In the genomic region with DNA sequence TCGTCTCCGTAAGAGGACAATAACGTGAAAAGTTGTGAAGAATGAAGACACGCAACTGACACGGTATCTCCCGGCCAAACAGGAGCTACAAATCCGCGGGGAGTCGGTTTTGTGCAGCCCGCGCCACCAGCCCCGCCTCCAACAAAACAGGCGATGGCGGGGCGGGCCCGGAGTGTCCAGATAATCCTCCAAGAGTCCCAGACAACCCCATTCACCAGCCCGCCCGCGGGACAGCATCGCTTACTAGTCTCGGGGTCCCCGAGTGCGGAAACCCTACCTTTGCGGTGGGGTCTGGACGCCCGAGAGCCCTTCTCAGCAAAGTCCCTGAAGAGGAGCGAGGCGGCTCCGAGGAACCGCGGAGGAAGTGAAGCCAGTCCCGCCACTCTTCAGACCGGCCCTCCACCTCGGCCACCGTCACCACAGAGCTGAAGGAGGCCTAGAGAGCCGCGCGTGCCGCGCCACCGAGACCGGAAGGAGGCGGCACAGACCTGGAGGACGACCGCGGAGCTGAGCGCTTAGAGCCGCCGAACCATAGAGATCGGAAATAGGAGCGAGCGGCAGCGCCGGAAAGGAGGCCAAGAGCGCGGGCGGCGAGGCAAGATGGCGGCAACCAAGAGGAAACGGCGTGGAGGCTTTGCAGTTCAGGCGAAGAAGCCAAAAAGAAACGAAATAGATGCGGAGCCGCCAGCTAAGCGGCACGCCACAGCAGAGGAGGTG, we compare ENCODE assay signal across 8 cellular contexts. TPM values are rescaled to one million over a fixed set of nuclear protein-coding genes. Genes with fewer than 3 reads are reported as not detected.
DNase-seq lines count a peak whose midpoint lies in the region; TF ChIP-seq lines count a peak whose summit lies in the region.

TSS of gene BRIX1 (plus strand) at position 573 of the 717 bp plus-strand sequence. CDS start at position 601, 28 bp downstream.
TSS of gene RAD1 (minus strand) at position 366 of the 717 bp plus-strand sequence. CDS start 612 bp downstream, outside the sequence.

- peak within 1 kb of the TSS; percentile 88 for H3K27ac ChIP-seq in neuronal stem cell (replicated peaks; ENCODE audit: low read length)
- peak within 1 kb of the TSS; percentile 88 for H3K27ac ChIP-seq in subcutaneous abdominal adipose tissue (ENCODE audit: low read depth, low read length)

- H2BK120ac ChIP-seq in neuronal stem cell (ENCODE audit: low read depth, low read length) = no peak within 1 kb of the TSS

- peak within 1 kb of the TSS; percentile 65 for H2AK5ac ChIP-seq in neuronal stem cell (ENCODE audit: low read depth, low read length)

- no CpG with 5 or more reads among the region's 67 CpGs for WGBS in neuronal stem cell (ENCODE audit: extremely low coverage in 2 of 2, insufficient read length in 2 of 2, insufficient replicate concordance in 1 of 2), 2 donors

- H3K79me1 ChIP-seq in neuronal stem cell (ENCODE audit: low read depth, low read length) = peaks cover 5% of the 10 kb centered on the region

- H4K8ac ChIP-seq in neuronal stem cell (ENCODE audit: low read depth, low read length) = peak within 1 kb of the TSS; percentile 86

- no peak within 1 kb of the TSS for H3K4me3 Mint-ChIP-seq in HFFc6

- H2AFZ ChIP-seq in neuronal stem cell (ENCODE audit: low read length) = peak within 1 kb of the TSS; percentile 95

- TF ChIP-seq CTCF in HFFc6 (IDR thresholded peaks at IDR 0.05) = peak; percentile 38

- peaks cover 4 to 8% of the 10 kb centered on the region in 2 donors for H3K4me1 ChIP-seq in neuronal stem cell (ENCODE audit: control insufficient read depth in 2 of 2, insufficient read depth in 1 of 2, low read depth in 1 of 2, low read length in 2 of 2)
- peaks cover 3 to 34% (median 28%) of the 10 kb centered on the region in 5 donors for H3K4me1 ChIP-seq in subcutaneous abdominal adipose tissue (ENCODE audit: control insufficient read depth in 5 of 5, insufficient read depth in 5 of 5, low read length in 5 of 5)

- H3K4ac ChIP-seq in neuronal stem cell (ENCODE audit: low read length) = no peak within 1 kb of the TSS

- H3K4me2 ChIP-seq in neuronal stem cell (ENCODE audit: insufficient read depth, low read length, poor library complexity, severe bottlenecking) = peak within 1 kb of the TSS; percentile 84

- H3K9me3 ChIP-seq in neuronal stem cell (replicated peaks in 1 of 2; ENCODE audit: control insufficient read depth in 2 of 2, insufficient read depth in 1 of 2, low read depth in 1 of 2, low read length in 2 of 2) (no peaks in the 10 kb centered on the region), subcutaneous abdominal adipose tissue (ENCODE audit: control insufficient read depth in 5 of 5, low read length in 5 of 5) (no peaks in the 10 kb centered on the region)

- in situ Hi-C loops in SK-MEL-5 (cut with HindIII; ENCODE audit: low pct_unique_long_range_greater_than_20kb, low sequenced_read_pairs) = no loop called here

- no peaks in the 10 kb centered on the region; the same call in 1 of the 2 replicates for H3K27me3 Mint-ChIP-seq in HFFc6 (ENCODE audit: insufficient read depth)

- H3K36me3 ChIP-seq in neuronal stem cell (replicated peaks in 1 of 2; ENCODE audit: control insufficient read depth in 2 of 2, insufficient read depth in 2 of 2, low read length in 2 of 2) = peaks cover 7 to 61% of the 10 kb centered on the region in 2 donors
- peaks cover 11 to 17% (median 16%) of the 10 kb centered on the region in 5 donors for H3K36me3 ChIP-seq in subcutaneous abdominal adipose tissue (ENCODE audit: control insufficient read depth in 5 of 5, insufficient read depth in 5 of 5, low read length in 5 of 5)

- H3K27me3 ChIP-seq in neuronal stem cell (ENCODE audit: control insufficient read depth in 3 of 3, insufficient read depth in 3 of 3, low read depth in 1 of 3, low read length in 3 of 3) = no peaks in the 10 kb centered on the region
- H3K27me3 ChIP-seq in subcutaneous abdominal adipose tissue (ENCODE audit: control insufficient read depth in 5 of 5, insufficient read depth in 4 of 5, low read length in 5 of 5) = no peaks in the 10 kb centered on the region

- H3K4me1 Mint-ChIP-seq in HFFc6 (ENCODE audit: low read depth) = peaks cover 52% of the 10 kb centered on the region

- peak within 1 kb of the TSS; percentile 56 for H3K14ac ChIP-seq in neuronal stem cell (ENCODE audit: low read length)

- peaks cover 45% of the 10 kb centered on the region for H3K36me3 Mint-ChIP-seq in HFFc6 (ENCODE audit: low read depth)

- peak within 1 kb of the TSS; percentile 97 for H3K23ac ChIP-seq in neuronal stem cell (ENCODE audit: low read depth, low read length, poor library complexity)

- H3K9ac ChIP-seq in neuronal stem cell (ENCODE audit: low read depth, low read length, poor library complexity) = peak within 1 kb of the TSS; percentile 97
- H3K9ac ChIP-seq in subcutaneous abdominal adipose tissue (ENCODE audit: low read length in 5 of 5) = peak within 1 kb of the TSS; percentile 81 to 99 (median 99)

- peak within 1 kb of the TSS; percentile 95 for H2BK5ac ChIP-seq in neuronal stem cell (ENCODE audit: low read length)

- H3K18ac ChIP-seq in neuronal stem cell (ENCODE audit: low read length) = peak within 1 kb of the TSS; percentile 97

- no peak within 1 kb of the TSS for H2BK12ac ChIP-seq in neuronal stem cell (ENCODE audit: low read length)

- no peaks in the 10 kb centered on the region for H3K9me3 Mint-ChIP-seq in HFFc6

- H2BK15ac ChIP-seq in neuronal stem cell (ENCODE audit: low read length) = peak within 1 kb of the TSS; percentile 49

- peak within 1 kb of the TSS; percentile 72 for H3K27ac Mint-ChIP-seq in HFFc6

- peak within 1 kb of the TSS; percentile 94 to 95 for H3K4me3 ChIP-seq in neuronal stem cell (ENCODE audit: low read length in 2 of 2)
- peak within 1 kb of the TSS; percentile 91 to 100 (median 94) for H3K4me3 ChIP-seq in subcutaneous abdominal adipose tissue (ENCODE audit: low read depth in 1 of 5, low read length in 5 of 5)

- peak; percentile 94 for DNase-seq in GM04504 (ENCODE audit: low read depth)
- DNase-seq in HFFc6 = peak; percentile 97
- peak; percentile 97 for DNase-seq in NAMALWA (ENCODE audit: low spot score)
- DNase-seq in SK-MEL-5 (ENCODE audit: low read depth, low spot score) = peak; percentile 99
- peak; percentile 70 to 87 (median 84) for DNase-seq in activated naive CD4-positive, alpha-beta T cell (lab: John Stamatoyannopoulos, UW)
- DNase-seq in foreskin melanocyte = peak; percentile 98
- DNase-seq in neuronal stem cell (ENCODE audit: low spot score) = peak; percentile 93

- H4K91ac ChIP-seq in neuronal stem cell (ENCODE audit: low read depth, low read length, poor library complexity) = no peak within 1 kb of the TSS

RNA-seq across cellular contexts. Expression of gene BRIX1, which starts in this region (rescaled TPM):
- total RNA-seq in HFFc6 (2021; fragmentation: NEBNext Ultra II Directional; extraction: Animal tissue kit (Norgen Biotek cat#: 25700)) = 10 to 100 TPM; 49.3 to 60.4 (median 55.0) TPM
- 157 and 165 TPM in 2 replicates for total RNA-seq in SK-MEL-5 (2014; rRNA removed; shearing (Covaris generic))
- 72.7 and 79.5 TPM in 2 replicates for polyA plus RNA-seq in SK-MEL-5 (2015; cell fraction: cytosol; rRNA removed)
- polyA plus RNA-seq in SK-MEL-5 (2015; cell fraction: nucleus; rRNA removed) = 79.7 and 81.3 TPM in 2 replicates
- polyA plus RNA-seq in neuronal stem cell (2013, experiment 1 of 2) = 45.9 TPM
- 47.4 TPM for polyA plus RNA-seq in neuronal stem cell (2013, experiment 2 of 2)

RNA-seq across cellular contexts. Expression of gene RAD1, which starts in this region (rescaled TPM):
- total RNA-seq in HFFc6 (2021; fragmentation: NEBNext Ultra II Directional; extraction: Animal tissue kit (Norgen Biotek cat#: 25700)) = 10 to 100 TPM; 32.7 to 39.3 (median 35.0) TPM
- total RNA-seq in SK-MEL-5 (2014; rRNA removed; shearing (Covaris generic)) = 51.2 and 59.0 TPM in 2 replicates
- 27.4 and 36.6 TPM in 2 replicates for polyA plus RNA-seq in SK-MEL-5 (2015; cell fraction: cytosol; rRNA removed)
- polyA plus RNA-seq in SK-MEL-5 (2015; cell fraction: nucleus; rRNA removed) = 38.8 and 52.1 TPM in 2 replicates
- 24.9 TPM for polyA plus RNA-seq in neuronal stem cell (2013, experiment 1 of 2)
- polyA plus RNA-seq in neuronal stem cell (2013, experiment 2 of 2) = 26.3 TPM

Comparison
In these comparisons a context has a peak if more than half of its experiments do, and no peak if none do; other contexts are left out.
1. Peak in every context shown above with its lines: DNase-seq, H3K4me3 ChIP-seq and H3K27ac ChIP-seq.